24 cellular contexts compared by ENCODE assay signal in the genomic region with DNA sequence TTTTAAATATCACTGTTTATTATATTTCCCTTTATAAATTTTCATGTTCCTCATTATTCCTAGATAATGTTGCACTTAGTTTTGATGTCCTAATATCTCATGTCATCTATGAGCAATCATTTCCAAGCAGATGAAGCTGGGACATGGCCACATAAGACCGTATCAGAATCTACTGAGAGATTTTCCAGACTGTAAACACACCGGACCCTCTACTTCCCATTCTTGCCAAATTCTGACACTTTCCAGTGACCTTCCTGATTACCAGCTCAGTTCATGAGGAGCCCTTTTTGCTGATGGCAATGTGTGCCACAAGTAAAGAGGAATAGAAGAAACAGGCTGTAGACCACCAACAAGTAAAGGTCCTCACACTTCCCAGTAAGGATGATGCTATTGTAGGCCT. TPM values are rescaled to one million over a fixed set of nuclear protein-coding genes. Genes with fewer than 3 reads are reported as not detected.
DNase-seq lines count a peak whose midpoint lies in the region; ATAC-seq and TF ChIP-seq lines count a peak whose summit lies in the region.
"Had no signal": no experiment of that assay in that cellular context is flagged by ENCODE, and none has a peak within 500 bp of the region (broad histone marks: within the 10 kb centered on the region; RNA-seq: fewer than 3 reads in every experiment).

No MANE protein-coding gene starts in this region.

- peak overlapping the region; percentile 67 for H3K27ac Mint-ChIP-seq in chondrocyte (ENCODE audit: unreplicated experiment)
- H3K27ac Mint-ChIP-seq in osteocyte (ENCODE audit: unreplicated experiment): peak overlapping the region; percentile 53
- no peak overlapping the region for H3K27ac Mint-ChIP-seq in CD8-positive, alpha-beta memory T cell
- H3K27ac Mint-ChIP-seq in MCF 10A (ENCODE audit: low read depth, unreplicated experiment): no peak overlapping the region
- H3K27ac Mint-ChIP-seq: CD4-positive, CD25-positive, alpha-beta regulatory T cell; IgD-negative memory B cell had no signal

- DNase-seq in IMR-90: no peak
- DNase-seq in chondrocyte (ENCODE audit: low spot score): no peak
- DNase-seq in mesenchymal stem cell: peak; percentile 73
- DNase-seq in osteocyte (ENCODE audit: extremely low spot score, unreplicated experiment): no peak
- no peak for DNase-seq in CD8-positive, alpha-beta memory T cell
- DNase-seq in DMS 273 treated with DMSO at 0.1 percent for 48 hours (lab: John Stamatoyannopoulos, UW): no peak
- no peak for DNase-seq in MCF 10A (ENCODE audit: unreplicated experiment)
- DNase-seq: CD4-positive, CD25-positive, alpha-beta regulatory T cell; COR-L47; H7; NCI-H1048; NCI-H1417; NCI-H1694 treated with DMSO at 0.1 percent for 48 hours; NCI-H2081; NCI-H2227 treated with DMSO at 0.1 percent for 48 hours; NCI-H69; Right ventricle myocardium superior; RPMI8226 had no signal

- no peak overlapping the region for H2AK9ac ChIP-seq in IMR-90 (replicated peaks; ENCODE audit: low read depth, low read length, poor library complexity)

- no peak overlapping the region for H2AFZ ChIP-seq in IMR-90 (replicated peaks; ENCODE audit: low read length, poor library complexity)
- H2AFZ ChIP-seq in mesenchymal stem cell (ENCODE audit: low read depth, low read length): no peak overlapping the region

- no peak for TF ChIP-seq POLR2A in IMR-90 (IDR thresholded peaks at IDR 0.05; ENCODE audit: low read depth, low read length)

- H3K9ac ChIP-seq in IMR-90 (ENCODE audit: low read depth, low read length) (no peak overlapping the region), mesenchymal stem cell (ENCODE audit: low read length) (no peak overlapping the region)
- H3K9ac ChIP-seq: BLaER1, KMS-11 had no signal

- no peak overlapping the region for H3K14ac ChIP-seq in IMR-90 (replicated peaks; ENCODE audit: low read depth, low read length)
- no peak overlapping the region for H3K14ac ChIP-seq in mesenchymal stem cell (ENCODE audit: low read length in 2 of 2)

- no peak overlapping the region for H3K4me3 ChIP-seq in IMR-90 (ENCODE audit: insufficient read depth, low read depth, low read length)
- H3K4me3 ChIP-seq in mesenchymal stem cell (ENCODE audit: insufficient read depth in 1 of 2, low read depth in 1 of 2, low read length in 2 of 2): no peak overlapping the region
- no peak overlapping the region for H3K4me3 ChIP-seq in CD8-positive, alpha-beta memory T cell (ENCODE audit: low read length)
- H3K4me3 ChIP-seq: BLaER1 had no signal

- no peaks in the 10 kb centered on the region for H3K27me3 ChIP-seq in IMR-90 (ENCODE audit: control insufficient read depth, insufficient read depth, low read length)
- H3K27me3 ChIP-seq in mesenchymal stem cell (ENCODE audit: control insufficient read depth in 1 of 2, insufficient read depth in 1 of 2, low read length in 2 of 2): no peaks in the 10 kb centered on the region
- H3K27me3 ChIP-seq in CD8-positive, alpha-beta memory T cell (ENCODE audit: insufficient read depth, low read length, poor library complexity, severe bottlenecking): no peaks in the 10 kb centered on the region
- H3K27me3 ChIP-seq: BLaER1 had no signal

- peak overlapping the region; percentile 68 for H4K5ac ChIP-seq in IMR-90 (ENCODE audit: low read depth, low read length)

- CTCF ChIA-PET in IMR-90 (lab: Yijun Ruan, JAX) (no interaction called here), MCF 10A (lab: Yijun Ruan, JAX) (interaction anchor here (0.5 to 1.4 kb wide), 2 partner anchors 14 to 78 kb away, joined by 3 read pairs; no protein-coding TSS in a partner anchor)
- CTCF ChIA-PET in CD8-positive, alpha-beta memory T cell (lab: Charles Lee): no interaction called here

- BruUV-seq in IMR-90 (replicated peaks; lab: Mats Ljungman, UMichigan): no TSS peak
- BruUV-seq in MCF 10A (replicated peaks; lab: Mats Ljungman, UMichigan): no TSS peak

- H2AK5ac ChIP-seq in IMR-90 (ENCODE audit: low read depth, low read length): peak overlapping the region; percentile 2; the same call in 1 of the 2 replicates
- peak overlapping the region; percentile 71 for H2AK5ac ChIP-seq in mesenchymal stem cell (ENCODE audit: low read length, severe bottlenecking)

- peak overlapping the region; percentile 1; the same call in 1 of the 2 replicates for H2BK20ac ChIP-seq in IMR-90 (ENCODE audit: low read depth, low read length)

- no peaks in the 10 kb centered on the region for H3K27me3 Mint-ChIP-seq in chondrocyte (ENCODE audit: low read depth)
- no peaks in the 10 kb centered on the region for H3K27me3 Mint-ChIP-seq in osteocyte (ENCODE audit: unreplicated experiment)
- H3K27me3 Mint-ChIP-seq in CD8-positive, alpha-beta memory T cell: no peaks in the 10 kb centered on the region
- H3K27me3 Mint-ChIP-seq in MCF 10A (ENCODE audit: insufficient read depth, unreplicated experiment): no peaks in the 10 kb centered on the region
- H3K27me3 Mint-ChIP-seq: CD4-positive, CD25-positive, alpha-beta regulatory T cell; IgD-negative memory B cell had no signal

- H3K4me1 ChIP-seq in IMR-90 (ENCODE audit: control insufficient read depth, insufficient read depth, low read length): peaks cover 4% of the 10 kb centered on the region
- H3K4me1 ChIP-seq in mesenchymal stem cell (ENCODE audit: control insufficient read depth, insufficient read depth, low read depth, low read length): no peaks in the 10 kb centered on the region
- H3K4me1 ChIP-seq in CD8-positive, alpha-beta memory T cell (ENCODE audit: insufficient read depth, low read length): no peaks in the 10 kb centered on the region
- H3K4me1 ChIP-seq: BLaER1 had no signal

- H3K36me3 Mint-ChIP-seq in chondrocyte (ENCODE audit: low read depth) (no peaks in the 10 kb centered on the region), osteocyte (ENCODE audit: unreplicated experiment) (peaks cover 3% of the 10 kb centered on the region), MCF 10A (ENCODE audit: insufficient read depth, unreplicated experiment) (peaks cover 14% of the 10 kb centered on the region)
- no peaks in the 10 kb centered on the region for H3K36me3 Mint-ChIP-seq in CD8-positive, alpha-beta memory T cell
- H3K36me3 Mint-ChIP-seq: CD4-positive, CD25-positive, alpha-beta regulatory T cell had no signal

- H3K9me1 ChIP-seq in IMR-90 (ENCODE audit: insufficient read depth, low read length): no peaks in the 10 kb centered on the region

- H3K4me3 Mint-ChIP-seq in chondrocyte (ENCODE audit: unreplicated experiment) (no peak overlapping the region), osteocyte (ENCODE audit: unreplicated experiment) (no peak overlapping the region), MCF 10A (ENCODE audit: unreplicated experiment) (no peak overlapping the region)
- no peak overlapping the region for H3K4me3 Mint-ChIP-seq in CD8-positive, alpha-beta memory T cell
- H3K4me3 Mint-ChIP-seq: CD4-positive, CD25-positive, alpha-beta regulatory T cell; IgD-negative memory B cell had no signal

- intact Hi-C loops in IMR-90 (cut with micrococcal nuclease) (no loop called here), MCF 10A (cut with micrococcal nuclease) (no loop called here)

- TF ChIP-seq CTCF in IMR-90 (conservative IDR thresholded peaks at IDR 0.05; ENCODE audit: low read depth, low read length) (no peak), chondrocyte (IDR thresholded peaks at IDR 0.05) (no peak), osteocyte (IDR thresholded peaks at IDR 0.05) (no peak), MCF 10A (IDR thresholded peaks at IDR 0.05; ENCODE audit: unreplicated experiment) (no peak)

- dilution Hi-C loops in IMR-90 (cut with HindIII; ENCODE audit: low sequenced_read_pairs, unreplicated experiment): no loop called here

- H4K20me1 ChIP-seq in IMR-90 (ENCODE audit: insufficient read depth, low read length): no peaks in the 10 kb centered on the region
- H4K20me1 ChIP-seq: BLaER1 had no signal

- H2BK120ac ChIP-seq in IMR-90 (ENCODE audit: low read depth, low read length) (peak overlapping the region; percentile 68; the same call in 1 of the 2 replicates), mesenchymal stem cell (ENCODE audit: low read depth, low read length) (peak overlapping the region; percentile 43)

- H3K27ac ChIP-seq in IMR-90 (ENCODE audit: insufficient read depth, low read length) (peak overlapping the region; percentile 33; the same call in 1 of the 2 replicates), mesenchymal stem cell (ENCODE audit: low read length, poor library complexity, severe bottlenecking) (no peak overlapping the region)
- H3K27ac ChIP-seq in CD8-positive, alpha-beta memory T cell (ENCODE audit: low read depth, low read length): no peak overlapping the region
- H3K27ac ChIP-seq: BLaER1, KMS-11 had no signal

- no peaks in the 10 kb centered on the region for H3K36me3 ChIP-seq in IMR-90 (ENCODE audit: control insufficient read depth, insufficient read depth, low read length)
- H3K36me3 ChIP-seq in mesenchymal stem cell (ENCODE audit: control insufficient read depth in 1 of 2, insufficient read depth in 2 of 2, low read depth in 1 of 2, low read length in 2 of 2): no peaks in the 10 kb centered on the region
- no peaks in the 10 kb centered on the region for H3K36me3 ChIP-seq in CD8-positive, alpha-beta memory T cell (ENCODE audit: insufficient read depth, low read length)
- H3K36me3 ChIP-seq: BLaER1 had no signal

- H4K8ac ChIP-seq in IMR-90 (ENCODE audit: low read depth in 2 of 2, low read length in 2 of 2): peak overlapping the region in 1 of 2 experiments; percentile 4; a peak in 1 of 4 replicates
- H4K8ac ChIP-seq in mesenchymal stem cell (ENCODE audit: low read length): no peak overlapping the region

- H3K9me3 Mint-ChIP-seq in chondrocyte (ENCODE audit: low read depth): peaks cover 3% of the 10 kb centered on the region
- H3K9me3 Mint-ChIP-seq in osteocyte (ENCODE audit: unreplicated experiment): peaks cover 9% of the 10 kb centered on the region
- H3K9me3 Mint-ChIP-seq in CD8-positive, alpha-beta memory T cell: peaks cover 0 to 12% (median 2%) of the 10 kb centered on the region in 5 donors
- H3K9me3 Mint-ChIP-seq in MCF 10A (ENCODE audit: unreplicated experiment): no peaks in the 10 kb centered on the region

- H3K4me2 ChIP-seq in IMR-90 (ENCODE audit: low read depth, low read length) (no peak overlapping the region), mesenchymal stem cell (ENCODE audit: low read length, poor library complexity, severe bottlenecking) (no peak overlapping the region)
- H3K4me2 ChIP-seq: BLaER1, KMS-11 had no signal

- no peak overlapping the region for H3K56ac ChIP-seq in IMR-90 (ENCODE audit: extremely low read depth, insufficient read depth, low read length)

- peak overlapping the region; percentile 62 for H2BK5ac ChIP-seq in IMR-90 (ENCODE audit: low read depth, low read length, poor library complexity, severe bottlenecking)
- H2BK5ac ChIP-seq in mesenchymal stem cell (ENCODE audit: low read depth, low read length, poor library complexity, severe bottlenecking): no peak overlapping the region

- in situ Hi-C loops in IMR-90 (cut with MboI; ENCODE audit: low sequenced_read_pairs): no loop called here

- no peaks in the 10 kb centered on the region for H3K79me1 ChIP-seq in IMR-90 (ENCODE audit: low read depth in 1 of 2, low read length in 2 of 2)
- H3K79me1 ChIP-seq in mesenchymal stem cell (replicated peaks; ENCODE audit: low read length, poor library complexity, severe bottlenecking): no peaks in the 10 kb centered on the region

- H3K4me1 Mint-ChIP-seq in chondrocyte (ENCODE audit: low read depth) (peaks cover 68% of the 10 kb centered on the region), osteocyte (ENCODE audit: unreplicated experiment) (peaks cover 67% of the 10 kb centered on the region), MCF 10A (ENCODE audit: insufficient read depth, unreplicated experiment) (peaks cover 7% of the 10 kb centered on the region)
- H3K4me1 Mint-ChIP-seq in CD8-positive, alpha-beta memory T cell: no peaks in the 10 kb centered on the region
- H3K4me1 Mint-ChIP-seq: CD4-positive, CD25-positive, alpha-beta regulatory T cell; IgD-negative memory B cell had no signal

- 0 out of 2 replicates have a peak overlapping the region, but pooled peaks have one; percentile 17 for H3K4ac ChIP-seq in IMR-90 (ENCODE audit: low read depth, low read length)
- peak overlapping the region in 1 of 2 experiments; percentile 2 for H3K4ac ChIP-seq in mesenchymal stem cell (ENCODE audit: low read depth in 1 of 2, low read length in 2 of 2)

- H3K18ac ChIP-seq in IMR-90 (ENCODE audit: low read depth, low read length): peak overlapping the region; percentile 89
- no peak overlapping the region for H3K18ac ChIP-seq in mesenchymal stem cell (ENCODE audit: low read depth in 1 of 2, low read length in 2 of 2)

- no peak overlapping the region for H3K23ac ChIP-seq in IMR-90 (ENCODE audit: low read depth, low read length)
- no peak overlapping the region for H3K23ac ChIP-seq in mesenchymal stem cell (ENCODE audit: low read length in 2 of 2)

- H4K91ac ChIP-seq in IMR-90 (ENCODE audit: insufficient read depth, low read depth, low read length) (peak overlapping the region; percentile 38), mesenchymal stem cell (ENCODE audit: low read length) (no peak overlapping the region)

- POLR2A ChIA-PET in IMR-90 (lab: Charles Lee; ENCODE audit: unreplicated experiment) (no interaction called here), MCF 10A (lab: Yijun Ruan, JAX) (no interaction called here)
- POLR2A ChIA-PET in CD8-positive, alpha-beta memory T cell (lab: Charles Lee): no interaction called here

- no peaks in the 10 kb centered on the region for H3K9me3 ChIP-seq in IMR-90 (ENCODE audit: control insufficient read depth, insufficient read depth, low read length)
- no peaks in the 10 kb centered on the region for H3K9me3 ChIP-seq in mesenchymal stem cell (ENCODE audit: control insufficient read depth, low read length)
- H3K9me3 ChIP-seq in CD8-positive, alpha-beta memory T cell (ENCODE audit: low read length): no peaks in the 10 kb centered on the region
- H3K9me3 ChIP-seq: BLaER1 had no signal

- WGBS in IMR-90 (ENCODE audit: extremely low coverage in 2 of 2, insufficient read length in 1 of 2), 2 experiments: no CpG with 5 or more reads among the region's 2 CpGs
- 48% methylated on average over 2 of the region's 2 CpGs for WGBS in mesenchymal stem cell

- no peak overlapping the region for H2BK12ac ChIP-seq in mesenchymal stem cell (ENCODE audit: low read length in 2 of 2)

- TF ChIP-seq RAD21 in IMR-90 (IDR thresholded peaks at IDR 0.05; ENCODE audit: low read length): no peak

- ATAC-seq in IMR-90 (ENCODE audit: low read depth): no peak
- no peak for ATAC-seq in HG03442 (IDR thresholded peaks at IDR 0.05; ENCODE audit: unreplicated experiment)

- H2BK15ac ChIP-seq in IMR-90 (ENCODE audit: low read depth, low read length) (no peak overlapping the region), mesenchymal stem cell (ENCODE audit: low read depth, poor library complexity, severe bottlenecking) (no peak overlapping the region)

RNA-seq across cellular contexts. Expression of a gene that starts 20.3 kb away (rescaled TPM):
- total RNA-seq in IMR-90 (2012; rRNA removed) (0.83 and 0.90 TPM in 2 replicates), chondrocyte (0.69 to 4.5 TPM (median 1.1 TPM) in 3 replicates), osteocyte (1.5 and 1.8 TPM in 2 replicates), MCF 10A (2022) (0.15 and 0.30 TPM in 2 replicates)
- polyA plus RNA-seq in IMR-90 (2012; rRNA removed): 0.24 and 0.26 TPM in 2 replicates
- 0.04 and 0.12 TPM in 2 replicates for polyA plus RNA-seq in IMR-90 (2012; cell fraction: cytosol; rRNA removed)
- 0.05 and 0.34 TPM in 2 replicates for polyA plus RNA-seq in IMR-90 (2012; cell fraction: nucleus; rRNA removed; ENCODE audit: low replicate concordance)
- 7.7 TPM for polyA plus RNA-seq in mesenchymal stem cell (2013, experiment 1 of 2)
- polyA plus RNA-seq in mesenchymal stem cell (2013, experiment 2 of 2): 8.7 TPM
- total RNA-seq in CD8-positive, alpha-beta memory T cell: not detected
- polyA plus RNA-seq in CD8-positive, alpha-beta memory T cell: not detected
- total RNA-seq: A172; CD4-positive, CD25-positive, alpha-beta regulatory T cell; SK-MEL-5 had no signal
- polyA plus RNA-seq: CD4-positive, CD25-positive, alpha-beta regulatory T cell; IgD-negative memory B cell had no signal

Comparison
In these comparisons a context has a peak if more than half of its experiments do, and no peak if none do; other contexts are left out.
1. H3K27ac Mint-ChIP-seq: peak in chondrocyte (single experiment) and osteocyte (single experiment); none in CD8-positive, alpha-beta memory T cell (0 of 8) and MCF 10A (single experiment).